ENCODE assay signal across 8 cellular contexts in genomic region chr6:152985300-152985699, GRCh38. TPM values are rescaled to one million over a fixed set of nuclear protein-coding genes. Genes with fewer than 3 reads are reported as not detected.
DNase-seq lines count a peak whose midpoint lies in the region; ATAC-seq, FAIRE-seq and TF ChIP-seq lines count a peak whose summit lies in the region.
"Not testable (repeated sequence)": the region's sequence is repeated elsewhere in the genome, so short reads cannot be mapped to it uniquely, and the experiment has no call there.

No MANE protein-coding gene starts in this region.

- TF ChIP-seq RAD21 in HepG2 (CRISPR knock-in tag; IDR thresholded peaks at IDR 0.05) = not testable (repeated sequence)

- H3K36me3 ChIP-seq in A673 (ENCODE audit: insufficient read depth, low read length, poor library complexity, severe bottlenecking) (peaks cover 28% of the 10 kb centered on the region), Karpas-422 (ENCODE audit: insufficient read depth, low read length) (peaks cover 13% of the 10 kb centered on the region), endodermal cell (ENCODE audit: control insufficient read depth, insufficient read depth, low read length) (peaks cover 31% of the 10 kb centered on the region), psoas muscle (ENCODE audit: insufficient read depth in 1 of 2, low read depth in 1 of 2) (peaks cover 0 to 13% of the 10 kb centered on the region in 2 donors)
- not testable (repeated sequence) for H3K36me3 ChIP-seq in HepG2 (replicated peaks in 1 of 2; ENCODE audit: control insufficient read depth in 1 of 2, insufficient read depth in 2 of 2, low read length in 2 of 2)

- H3K9me3 ChIP-seq in A673 (ENCODE audit: low read depth, low read length, poor library complexity, severe bottlenecking); Karpas-422 (ENCODE audit: low read length); endodermal cell (ENCODE audit: control insufficient read depth, low read length); HepG2 (ENCODE audit: low read length); psoas muscle: not testable (repeated sequence)

- peak overlapping the region; percentile 95 for H3K4me3 ChIP-seq in A673 (ENCODE audit: low read depth, low read length, poor library complexity, severe bottlenecking)
- H3K4me3 ChIP-seq in GM12864 (ENCODE audit: low read depth, low read length) = peak overlapping the region; percentile 71
- H3K4me3 ChIP-seq in Karpas-422 (ENCODE audit: low read length) = peak overlapping the region; percentile 83
- H3K4me3 ChIP-seq in endodermal cell (ENCODE audit: low read length) = peak overlapping the region; percentile 95
- H3K4me3 ChIP-seq in HepG2 (replicated peaks in 1 of 3; ENCODE audit: insufficient read depth in 1 of 3, low read depth in 2 of 3, low read length in 3 of 3) = peak overlapping the region in 1 of 3 experiments; percentile 97; a peak in 2 of 6 replicates
- not testable (repeated sequence) for H3K4me3 ChIP-seq in psoas muscle

- intact Hi-C loops in A673 (cut with micrococcal nuclease; ENCODE audit: unreplicated experiment); psoas muscle (cut with DNase I): not testable (repeated sequence)
- intact Hi-C loops in activated T-helper 2 cell treated with anti-CD3 and anti-CD28 coated beads, Interferon-gamma antibody, Interleukin-2, Interleukin-4, amounts not matched to agents 10 μg/mL and 5 μg/mL and 100 μg/mL, durations not matched to agents 14 hours and 24 hours and 36 hours (cut with micrococcal nuclease) = loop anchor here (2.0 kb wide), 1 partner anchor 1532 kb away; the partner anchor contains the start of gene RMND1
- intact Hi-C loops in HepG2 (cut with micrococcal nuclease; ENCODE audit: unreplicated experiment) = loop anchor here (2.0 to 10.0 kb wide), 2 partner anchors 40 to 1590 kb away; partner anchors contain the start of gene ZBTB2

- peak overlapping the region; percentile 93 for H3K9ac ChIP-seq in Karpas-422 (ENCODE audit: low read length)
- H3K9ac ChIP-seq in endodermal cell (ENCODE audit: extremely low read depth, low read length, poor library complexity, severe bottlenecking) = peak overlapping the region; percentile 84
- peak overlapping the region; percentile 85 for H3K9ac ChIP-seq in HepG2 (ENCODE audit: insufficient read depth, low read depth, low read length)

- not testable (repeated sequence) for BruUV-seq in A673 (replicated peaks; lab: Mats Ljungman, UMichigan); HepG2 (replicated peaks; lab: Mats Ljungman, UMichigan)

- not testable (repeated sequence) for ATAC-seq in HepG2, psoas muscle

- DNase-seq in A673 (ENCODE audit: low spot score); GM12864 (ENCODE audit: low read depth); Karpas-422; activated T-helper 2 cell treated with anti-CD3 and anti-CD28 coated beads, Interferon-gamma antibody, Interleukin-2, Interleukin-4, amounts not matched to agents 10 μg/mL and 5 μg/mL and 100 μg/mL, durations not matched to agents 14 hours and 24 hours and 36 hours (ENCODE audit: low spot score); endodermal cell; HepG2 (ENCODE audit: low spot score); psoas muscle: not testable (repeated sequence)

- H4K20me1 ChIP-seq in Karpas-422 (ENCODE audit: insufficient read depth, low read depth, low read length) (peaks cover 16% of the 10 kb centered on the region), HepG2 (ENCODE audit: insufficient read depth, low read length) (peaks cover 23% of the 10 kb centered on the region)

- H3K4me3 Mint-ChIP-seq in T-helper 1 cell treated with Interleukin-12 subunit alpha and Interleukin-12 subunit beta and Interleukin-4 antibody, amounts not matched to agents 30 μg/mL and 1 μg/mL, for 36 hours = peak overlapping the region; percentile 99
- H3K4me3 Mint-ChIP-seq in activated T-helper 2 cell treated with anti-CD3 and anti-CD28 coated beads, Interferon-gamma antibody, Interleukin-2, Interleukin-4, amounts not matched to agents 10 μg/mL and 5 μg/mL and 100 μg/mL, durations not matched to agents 14 hours and 24 hours and 36 hours (ENCODE audit: low read depth) = peak overlapping the region; percentile 97
- H3K4me3 Mint-ChIP-seq in endodermal cell = peak overlapping the region; percentile 79

- H3K36me3 Mint-ChIP-seq in T-helper 1 cell treated with Interleukin-12 subunit alpha and Interleukin-12 subunit beta and Interleukin-4 antibody, amounts not matched to agents 30 μg/mL and 1 μg/mL, for 36 hours (ENCODE audit: low read depth) = peaks cover 23% of the 10 kb centered on the region
- peaks cover 49% of the 10 kb centered on the region for H3K36me3 Mint-ChIP-seq in activated T-helper 2 cell treated with anti-CD3 and anti-CD28 coated beads, Interferon-gamma antibody, Interleukin-2, Interleukin-4, amounts not matched to agents 10 μg/mL and 5 μg/mL and 100 μg/mL, durations not matched to agents 14 hours and 24 hours and 36 hours (ENCODE audit: low read depth)
- peaks cover 21% of the 10 kb centered on the region for H3K36me3 Mint-ChIP-seq in endodermal cell (ENCODE audit: low read depth)

- peaks cover 24% of the 10 kb centered on the region for H3K4me1 Mint-ChIP-seq in T-helper 1 cell treated with Interleukin-12 subunit alpha and Interleukin-12 subunit beta and Interleukin-4 antibody, amounts not matched to agents 30 μg/mL and 1 μg/mL, for 36 hours (ENCODE audit: low read depth)
- H3K4me1 Mint-ChIP-seq in activated T-helper 2 cell treated with anti-CD3 and anti-CD28 coated beads, Interferon-gamma antibody, Interleukin-2, Interleukin-4, amounts not matched to agents 10 μg/mL and 5 μg/mL and 100 μg/mL, durations not matched to agents 14 hours and 24 hours and 36 hours (ENCODE audit: low read depth) = peaks cover 30% of the 10 kb centered on the region
- peaks cover 19% of the 10 kb centered on the region for H3K4me1 Mint-ChIP-seq in endodermal cell

- H3K27me3 Mint-ChIP-seq in T-helper 1 cell treated with Interleukin-12 subunit alpha and Interleukin-12 subunit beta and Interleukin-4 antibody, amounts not matched to agents 30 μg/mL and 1 μg/mL, for 36 hours (ENCODE audit: low read depth); activated T-helper 2 cell treated with anti-CD3 and anti-CD28 coated beads, Interferon-gamma antibody, Interleukin-2, Interleukin-4, amounts not matched to agents 10 μg/mL and 5 μg/mL and 100 μg/mL, durations not matched to agents 14 hours and 24 hours and 36 hours (ENCODE audit: low read depth); endodermal cell (ENCODE audit: insufficient read depth): not testable (repeated sequence)

- TF ChIP-seq POLR2A in HepG2 (IDR thresholded peaks at IDR 0.05; ENCODE audit: insufficient read depth in 1 of 2, low read depth in 2 of 2, low read length in 2 of 2) = not testable (repeated sequence)

- peak overlapping the region; percentile 94 for H3K27ac ChIP-seq in A673 (ENCODE audit: low read depth, low read length, poor library complexity, severe bottlenecking)
- peak overlapping the region; percentile 91 for H3K27ac ChIP-seq in Karpas-422 (ENCODE audit: low read length)
- H3K27ac ChIP-seq in endodermal cell (ENCODE audit: low read depth, low read length); HepG2 (ENCODE audit: extremely low read length, insufficient read depth, low read length): not testable (repeated sequence)
- H3K27ac ChIP-seq in psoas muscle = peak overlapping the region; percentile 92

- H3K9me3 Mint-ChIP-seq in T-helper 1 cell treated with Interleukin-12 subunit alpha and Interleukin-12 subunit beta and Interleukin-4 antibody, amounts not matched to agents 30 μg/mL and 1 μg/mL, for 36 hours; activated T-helper 2 cell treated with anti-CD3 and anti-CD28 coated beads, Interferon-gamma antibody, Interleukin-2, Interleukin-4, amounts not matched to agents 10 μg/mL and 5 μg/mL and 100 μg/mL, durations not matched to agents 14 hours and 24 hours and 36 hours; endodermal cell: not testable (repeated sequence)

- H3K27me3 ChIP-seq in A673 (replicated peaks; ENCODE audit: insufficient read depth, low read depth, low read length, poor library complexity); Karpas-422 (ENCODE audit: low read length); endodermal cell (ENCODE audit: control insufficient read depth, insufficient read depth, low read length, poor library complexity, severe bottlenecking); HepG2 (ENCODE audit: control insufficient read depth in 1 of 2, insufficient read depth in 2 of 2, low read length in 2 of 2); psoas muscle (ENCODE audit: insufficient read depth in 3 of 3, low read length in 2 of 3): not testable (repeated sequence)

- H3K4me1 ChIP-seq in A673 (ENCODE audit: insufficient read depth, low read length, poor library complexity, severe bottlenecking); endodermal cell (ENCODE audit: control insufficient read depth, insufficient read depth, low read length): not testable (repeated sequence)
- peaks cover 30% of the 10 kb centered on the region for H3K4me1 ChIP-seq in Karpas-422 (ENCODE audit: low read length)
- peaks cover 35% of the 10 kb centered on the region for H3K4me1 ChIP-seq in HepG2 (ENCODE audit: insufficient read depth, low read length)
- peaks cover 24% of the 10 kb centered on the region for H3K4me1 ChIP-seq in psoas muscle

- 93 to 97% methylated on average over 8 to 11 of the region's 11 CpGs for WGBS in endodermal cell (ENCODE audit: insufficient coverage in 1 of 2, insufficient read length in 1 of 2), 2 experiments
- WGBS in HepG2 (ENCODE audit: low lambda C conversion rate) = 92% methylated on average over 11 of the region's 11 CpGs
- 82 to 84% (median 84%) methylated on average over 11 of the region's 11 CpGs for WGBS in psoas muscle, 3 donors

- H3K4me2 ChIP-seq in Karpas-422 (ENCODE audit: low read depth, low read length, poor library complexity, severe bottlenecking) (peak overlapping the region; percentile 84), HepG2 (ENCODE audit: low read depth, low read length) (peak overlapping the region; percentile 83)

- CTCF ChIA-PET in A673 (lab: Charles Lee); HepG2 (lab: Yijun Ruan, JAX; ENCODE audit: low intra/inter-chr PET ratio, low total read pairs): not testable (repeated sequence)

- POLR2A ChIA-PET in A673 (lab: Charles Lee; ENCODE audit: low non-redundant PET) = not testable (repeated sequence)
- POLR2A ChIA-PET in HepG2 (lab: Yijun Ruan, JAX) = interaction anchor here (1.0 kb wide), 1 partner anchor 15 kb away, joined by 3 read pairs; no protein-coding TSS in a partner anchor

- H3K27ac Mint-ChIP-seq in T-helper 1 cell treated with Interleukin-12 subunit alpha and Interleukin-12 subunit beta and Interleukin-4 antibody, amounts not matched to agents 30 μg/mL and 1 μg/mL, for 36 hours = peak overlapping the region; percentile 60
- H3K27ac Mint-ChIP-seq in activated T-helper 2 cell treated with anti-CD3 and anti-CD28 coated beads, Interferon-gamma antibody, Interleukin-2, Interleukin-4, amounts not matched to agents 10 μg/mL and 5 μg/mL and 100 μg/mL, durations not matched to agents 14 hours and 24 hours and 36 hours; endodermal cell: not testable (repeated sequence)

- H3K9me2 ChIP-seq in Karpas-422 (replicated peaks; ENCODE audit: insufficient read depth, low read length) = not testable (repeated sequence)

- peaks cover 68% of the 10 kb centered on the region for H3K79me2 ChIP-seq in Karpas-422 (ENCODE audit: low read length)
- peaks cover 65% of the 10 kb centered on the region for H3K79me2 ChIP-seq in HepG2 (ENCODE audit: insufficient read depth, low read length)

- in situ Hi-C loops in HepG2 (cut with HindIII; ENCODE audit: extremely low pct_ligation_motif_present, low pct_unique_long_range_greater_than_20kb) = loop anchor here (25.0 kb wide), 1 partner anchor 698 kb away; no protein-coding TSS in a partner anchor

- TF ChIP-seq CTCF in A673 (conservative IDR thresholded peaks at IDR 0.05; ENCODE audit: low read depth, low read length); GM12864 (IDR thresholded peaks at IDR 0.05; ENCODE audit: low read depth, low read length, missing control alignments); endodermal cell (conservative IDR thresholded peaks at IDR 0.05); HepG2 (CRISPR knock-in tag; IDR thresholded peaks at IDR 0.05); psoas muscle (IDR thresholded peaks at IDR 0.05): not testable (repeated sequence)

- FAIRE-seq in HepG2 (lab: Jason Lieb, UNC) = not testable (repeated sequence)

- not testable (repeated sequence) for TF ChIP-seq EP300 in HepG2 (IDR thresholded peaks at IDR 0.05; ENCODE audit: low read depth in 2 of 2, low read length in 2 of 2); HepG2 (CRISPR knock-in tag; IDR thresholded peaks at IDR 0.05; ENCODE audit: borderline replicate concordance)

- not testable (repeated sequence) for H2AFZ ChIP-seq in Karpas-422 (ENCODE audit: low read length); HepG2 (ENCODE audit: low read length)

RNA-seq across cellular contexts. Expression of gene FBXO5, which starts 2.5 kb away (rescaled TPM):
- total RNA-seq in A673 (2021) (62.4 and 67.9 TPM in 2 replicates), endodermal cell (10 to 100 TPM; 39.8 to 71.6 TPM), HepG2 (2016; rRNA removed; fragmentation: Illumina TruSeq; extraction: Trizol) (41.5 and 53.4 TPM in 2 replicates), psoas muscle (1 to 10 TPM; 1.1 to 1.9 (median 1.5) TPM)
- 10.5 and 15.6 TPM in 2 replicates for total RNA-seq in Karpas-422 (2014; rRNA removed; shearing (Covaris generic); ENCODE audit: low replicate concordance)
- total RNA-seq in activated T-helper 2 cell treated with anti-CD3 and anti-CD28 coated beads, Interferon-gamma antibody, Interleukin-2, Interleukin-4, amounts not matched to agents 10 μg/mL and 5 μg/mL and 100 μg/mL, durations not matched to agents 14 hours and 24 hours and 36 hours = 31.4 and 34.6 TPM in 2 replicates
- polyA plus RNA-seq in endodermal cell (2013, experiment 1 of 2) = 51.6 TPM
- 54.8 TPM for polyA plus RNA-seq in endodermal cell (2013, experiment 2 of 2)
- 12.2 and 13.1 TPM in 2 replicates for total RNA-seq in HepG2 (2016; cell fraction: cytosol; rRNA removed; fragmentation: Illumina TruSeq; extraction: Trizol; ENCODE audit: low read depth)
- total RNA-seq in HepG2 (2016; cell fraction: insoluble cytoplasmic fraction; rRNA removed; fragmentation: Illumina TruSeq; extraction: Trizol) = 41.0 and 52.6 TPM in 2 replicates
- total RNA-seq in HepG2 (2016; cell fraction: membrane; rRNA removed; fragmentation: Illumina TruSeq; extraction: Trizol) = 26.8 and 32.5 TPM in 2 replicates
- 33.7 and 33.8 TPM in 2 replicates for total RNA-seq in HepG2 (2016; cell fraction: nucleus; rRNA removed; fragmentation: Illumina TruSeq; extraction: Trizol)
- polyA plus RNA-seq in HepG2 (2011; rRNA removed) (9.5 and 15.8 TPM in 2 replicates), psoas muscle (1 to 10 TPM in 1 of 3 donors, under 1 TPM in 2; 0.76 to 1.3 (median 0.86) TPM)
- polyA plus RNA-seq in HepG2 (2011; cell fraction: cytosol; rRNA removed) = 7.8 and 8.3 TPM in 2 replicates
- polyA plus RNA-seq in HepG2 (2011; cell fraction: nucleus; rRNA removed) = 8.9 and 9.3 TPM in 2 replicates
- 9.9 and 16.2 TPM in 2 replicates for polyA plus RNA-seq in HepG2 (2012)
- polyA plus RNA-seq in HepG2 (2016; cell fraction: cytosol; fragmentation: Illumina TruSeq; extraction: Trizol; ENCODE audit: low read depth) = 2.0 and 2.6 TPM in 2 replicates
- 50.6 and 54.8 TPM in 2 replicates for polyA plus RNA-seq in HepG2 (2016; cell fraction: insoluble cytoplasmic fraction; fragmentation: Illumina TruSeq; extraction: Trizol; ENCODE audit: low read depth)
- 6.0 and 7.7 TPM in 2 replicates for polyA plus RNA-seq in HepG2 (2016; cell fraction: membrane; fragmentation: Illumina TruSeq; extraction: Trizol; ENCODE audit: low read depth)
- 51.9 and 52.2 TPM in 2 replicates for polyA plus RNA-seq in HepG2 (2016; cell fraction: nucleus; fragmentation: Illumina TruSeq; extraction: Trizol; ENCODE audit: insufficient read depth, low read depth)
- 2.0 and 4.4 TPM in 2 replicates for polyA minus RNA-seq in HepG2 (2011; rRNA and poly(A)+ RNA removed; ENCODE audit: low replicate concordance)
- polyA minus RNA-seq in HepG2 (2011; cell fraction: cytosol; rRNA and poly(A)+ RNA removed) = 7.6 and 9.1 TPM in 2 replicates
- 24.9 and 29.1 TPM in 2 replicates for polyA minus RNA-seq in HepG2 (2011; cell fraction: nucleus; rRNA and poly(A)+ RNA removed)

RNA-seq across cellular contexts. Expression of gene MTRF1L, which starts 17.2 kb away (rescaled TPM):
- 25.2 and 30.9 TPM in 2 replicates for total RNA-seq in A673 (2021)
- total RNA-seq in Karpas-422 (2014; rRNA removed; shearing (Covaris generic); ENCODE audit: low replicate concordance) = 17.4 and 23.2 TPM in 2 replicates
- 24.1 and 24.9 TPM in 2 replicates for total RNA-seq in activated T-helper 2 cell treated with anti-CD3 and anti-CD28 coated beads, Interferon-gamma antibody, Interleukin-2, Interleukin-4, amounts not matched to agents 10 μg/mL and 5 μg/mL and 100 μg/mL, durations not matched to agents 14 hours and 24 hours and 36 hours
- total RNA-seq in endodermal cell = 10 to 100 TPM; 17.3 to 18.7 TPM
- polyA plus RNA-seq in endodermal cell (2013, experiment 1 of 2) = 18.1 TPM
- polyA plus RNA-seq in endodermal cell (2013, experiment 2 of 2) = 16.2 TPM
- total RNA-seq in HepG2 (2016; rRNA removed; fragmentation: Illumina TruSeq; extraction: Trizol) = 28.7 and 32.4 TPM in 2 replicates
- 25.5 and 28.3 TPM in 2 replicates for total RNA-seq in HepG2 (2016; cell fraction: cytosol; rRNA removed; fragmentation: Illumina TruSeq; extraction: Trizol; ENCODE audit: low read depth)
- total RNA-seq in HepG2 (2016; cell fraction: insoluble cytoplasmic fraction; rRNA removed; fragmentation: Illumina TruSeq; extraction: Trizol) = 29.1 and 32.6 TPM in 2 replicates
- 49.7 and 58.0 TPM in 2 replicates for total RNA-seq in HepG2 (2016; cell fraction: membrane; rRNA removed; fragmentation: Illumina TruSeq; extraction: Trizol)
- total RNA-seq in HepG2 (2016; cell fraction: nucleus; rRNA removed; fragmentation: Illumina TruSeq; extraction: Trizol) = 25.8 and 29.5 TPM in 2 replicates
- polyA plus RNA-seq in HepG2 (2011; rRNA removed) = 15.5 and 17.6 TPM in 2 replicates
- 6.5 and 9.8 TPM in 2 replicates for polyA plus RNA-seq in HepG2 (2011; cell fraction: cytosol; rRNA removed)
- 10.9 and 13.2 TPM in 2 replicates for polyA plus RNA-seq in HepG2 (2011; cell fraction: nucleus; rRNA removed)
- 17.1 and 18.1 TPM in 2 replicates for polyA plus RNA-seq in HepG2 (2012)
- polyA plus RNA-seq in HepG2 (2016; cell fraction: cytosol; fragmentation: Illumina TruSeq; extraction: Trizol; ENCODE audit: low read depth) = 40.7 and 44.7 TPM in 2 replicates
- 34.0 and 37.3 TPM in 2 replicates for polyA plus RNA-seq in HepG2 (2016; cell fraction: insoluble cytoplasmic fraction; fragmentation: Illumina TruSeq; extraction: Trizol; ENCODE audit: low read depth)
- 52.3 and 64.3 TPM in 2 replicates for polyA plus RNA-seq in HepG2 (2016; cell fraction: membrane; fragmentation: Illumina TruSeq; extraction: Trizol; ENCODE audit: low read depth)
- 26.9 and 27.4 TPM in 2 replicates for polyA plus RNA-seq in HepG2 (2016; cell fraction: nucleus; fragmentation: Illumina TruSeq; extraction: Trizol; ENCODE audit: insufficient read depth, low read depth)
- 7.1 and 8.9 TPM in 2 replicates for polyA minus RNA-seq in HepG2 (2011; rRNA and poly(A)+ RNA removed; ENCODE audit: low replicate concordance)
- 9.5 and 9.7 TPM in 2 replicates for polyA minus RNA-seq in HepG2 (2011; cell fraction: cytosol; rRNA and poly(A)+ RNA removed)
- 72.9 and 92.7 TPM in 2 replicates for polyA minus RNA-seq in HepG2 (2011; cell fraction: nucleus; rRNA and poly(A)+ RNA removed)
- total RNA-seq in psoas muscle = 10 to 100 TPM; 20.3 to 45.1 (median 24.8) TPM
- 10 to 100 TPM; 24.2 to 55.9 (median 42.5) TPM for polyA plus RNA-seq in psoas muscle
